ENCODE assay signal across 21 cellular contexts in genomic region chr9:13291718-13292117, GRCh38. TPM values are rescaled to one million over a fixed set of nuclear protein-coding genes. Genes with fewer than 3 reads are reported as not detected.
"Had no signal": no experiment of that assay in that cellular context is flagged by ENCODE, and none has a peak within 500 bp of the region (broad histone marks: within the 10 kb centered on the region; RNA-seq: fewer than 3 reads in every experiment).

No MANE protein-coding gene starts in this region.

- H3K9me3 ChIP-seq: ascending aorta, left lung, mucosa of descending colon, neutrophil, right atrium auricular region, tibial artery, vagina had no signal

- H3K27ac ChIP-seq: ascending aorta, cardiac muscle cell, left lung, neutrophil, right atrium auricular region, skin epidermis, tibial artery, vagina had no signal

- DNase-seq: activated CD4-positive, CD25-positive, alpha-beta regulatory T cell treated with anti-CD3 and anti-CD28 coated beads, Interleukin-2, amount 50 U/mL, for 72 hours; activated naive CD4-positive, alpha-beta T cell; activated T-cell treated with anti-CD3 and anti-CD28 coated beads for 4 hours; hypothalamus; kidney; left lung; mammary epithelial cell; mucosa of descending colon; naive thymus-derived CD4-positive, alpha-beta T cell; posterior cingulate gyrus; stimulated activated CD4-positive, alpha-beta T cell treated with anti-CD3 and anti-CD28 coated beads, Interleukin-15, amount 100 ng/mL, for 24 hours; stimulated activated CD4-positive, alpha-beta T cell treated with anti-CD3 and anti-CD28 coated beads, Interleukin-4, amount 100 ng/mL, for 1 hour; stimulated activated naive B cell treated with anti-CD40 and anti-IgM and Interleukin-4, amounts not matched to agents 10 μg/mL and 1 μg/mL and 100 μg/mL, for 72 hours; tibial artery had no signal

- H3K36me3 Mint-ChIP-seq: naive thymus-derived CD4-positive, alpha-beta T cell; stimulated activated naive B cell treated with anti-CD40 and anti-IgM and Interleukin-4, amounts not matched to agents 10 μg/mL and 1 μg/mL and 100 μg/mL, for 72 hours had no signal

- H3K27me3 Mint-ChIP-seq: naive thymus-derived CD4-positive, alpha-beta T cell; stimulated activated naive B cell treated with anti-CD40 and anti-IgM and Interleukin-4, amounts not matched to agents 10 μg/mL and 1 μg/mL and 100 μg/mL, for 72 hours had no signal

- H3K27ac Mint-ChIP-seq: naive thymus-derived CD4-positive, alpha-beta T cell; stimulated activated naive B cell treated with anti-CD40 and anti-IgM and Interleukin-4, amounts not matched to agents 10 μg/mL and 1 μg/mL and 100 μg/mL, for 72 hours had no signal

- H3K4me3 Mint-ChIP-seq: naive thymus-derived CD4-positive, alpha-beta T cell; stimulated activated naive B cell treated with anti-CD40 and anti-IgM and Interleukin-4, amounts not matched to agents 10 μg/mL and 1 μg/mL and 100 μg/mL, for 72 hours had no signal

- H3K36me3 ChIP-seq: ascending aorta, cardiac muscle cell, left lung, neutrophil, right atrium auricular region, tibial artery, vagina had no signal

- ATAC-seq: left lung; mucosa of descending colon; naive thymus-derived CD4-positive, alpha-beta T cell; stimulated activated naive B cell treated with anti-CD40 and anti-IgM and Interleukin-4, amounts not matched to agents 10 μg/mL and 1 μg/mL and 100 μg/mL, for 72 hours had no signal

- H3K4me1 ChIP-seq: ascending aorta, left lung, right atrium auricular region, tibial artery, vagina had no signal

- H3K27me3 ChIP-seq: ascending aorta, cardiac muscle cell, left lung, neutrophil, right atrium auricular region, tibial artery, vagina had no signal

- H3K4me3 ChIP-seq: ascending aorta, cardiac muscle cell, left lung, mucosa of descending colon, right atrium auricular region, skin epidermis, tibial artery, vagina had no signal

- H3K4me1 Mint-ChIP-seq: naive thymus-derived CD4-positive, alpha-beta T cell; stimulated activated naive B cell treated with anti-CD40 and anti-IgM and Interleukin-4, amounts not matched to agents 10 μg/mL and 1 μg/mL and 100 μg/mL, for 72 hours had no signal

RNA-seq across cellular contexts. Expression of gene MPDZ, which starts 12.2 kb away (rescaled TPM):
- total RNA-seq: activated CD8-positive, alpha-beta memory T cell treated with anti-CD3 and anti-CD28 coated beads for 36 hours had no signal
- polyA plus RNA-seq: naive thymus-derived CD4-positive, alpha-beta T cell had no signal
